ENCODE assay signal across 25 cellular contexts in genomic region chr6:20703049-20703448, GRCh38.
"Had no signal": no experiment of that assay in that cellular context is flagged by ENCODE, and none has a peak within 500 bp of the region (broad histone marks: within the 10 kb centered on the region; RNA-seq: fewer than 3 reads in every experiment).

No MANE protein-coding gene starts in this region.

- H3K4me3 ChIP-seq: dorsolateral prefrontal cortex, gastroesophageal sphincter, lower lobe of right lung, prostate gland, right atrium auricular region, sigmoid colon, thoracic aorta, transverse colon, upper lobe of right lung, uterus had no signal

- H3K9me3 ChIP-seq: gastroesophageal sphincter, lower lobe of right lung, prostate gland, right atrium auricular region, sigmoid colon, thoracic aorta, transverse colon, upper lobe of right lung, uterus had no signal

- H3K36me3 ChIP-seq: gastroesophageal sphincter, lower lobe of right lung, prostate gland, right atrium auricular region, sigmoid colon, thoracic aorta, transverse colon, upper lobe of right lung, uterus had no signal

- H3K27me3 Mint-ChIP-seq: naive thymus-derived CD8-positive, alpha-beta T cell; stimulated activated naive CD8-positive, alpha-beta T cell treated with anti-CD3 and anti-CD28 coated beads, Interleukin-15, Interleukin-2, amounts not matched to agents 100 ng/mL and 50 ng/mL, for 24 hours had no signal

- H3K36me3 Mint-ChIP-seq: stimulated activated effector memory CD8-positive, alpha-beta T cell treated with anti-CD3 and anti-CD28 coated beads, Interleukin-12 subunit alpha, Interleukin-12 subunit beta, amount 100 ng/mL, for 72 hours had no signal

- H3K4me1 ChIP-seq: gastroesophageal sphincter, lower lobe of right lung, prostate gland, right atrium auricular region, upper lobe of right lung, uterus had no signal

- H3K4me3 Mint-ChIP-seq: immature natural killer cell; naive thymus-derived CD8-positive, alpha-beta T cell; nephron progenitor cell; stimulated activated effector memory CD8-positive, alpha-beta T cell treated with anti-CD3 and anti-CD28 coated beads, Interleukin-12 subunit alpha, Interleukin-12 subunit beta, amount 100 ng/mL, for 72 hours; stimulated activated naive CD8-positive, alpha-beta T cell treated with anti-CD3 and anti-CD28 coated beads, Interleukin-15, Interleukin-2, amounts not matched to agents 100 ng/mL and 50 ng/mL, for 24 hours had no signal

- H3K27me3 ChIP-seq: dorsolateral prefrontal cortex, gastroesophageal sphincter, right atrium auricular region, sigmoid colon, transverse colon, upper lobe of right lung, uterus had no signal

- DNase-seq: effector CD4-positive, alpha-beta T cell; foreskin fibroblast; hypothalamus; immature natural killer cell; islet precursor cell; left ventricle myocardium superior; lower lobe of right lung; naive thymus-derived CD8-positive, alpha-beta T cell; nephron progenitor cell; nucleus accumbens; sigmoid colon; stimulated activated CD4-positive, alpha-beta T cell treated with anti-CD3 and anti-CD28 coated beads, Interleukin-2, amount 100 ng/mL, for 24 hours; stimulated activated CD4-positive, alpha-beta T cell treated with anti-CD3 and anti-CD28 coated beads, Interleukin-4, amount 100 ng/mL, for 24 hours; transverse colon; upper lobe of right lung; uterus had no signal

- H3K9me3 Mint-ChIP-seq: immature natural killer cell; naive thymus-derived CD8-positive, alpha-beta T cell; nephron progenitor cell; stimulated activated effector memory CD8-positive, alpha-beta T cell treated with anti-CD3 and anti-CD28 coated beads, Interleukin-12 subunit alpha, Interleukin-12 subunit beta, amount 100 ng/mL, for 72 hours; stimulated activated naive CD8-positive, alpha-beta T cell treated with anti-CD3 and anti-CD28 coated beads, Interleukin-15, Interleukin-2, amounts not matched to agents 100 ng/mL and 50 ng/mL, for 24 hours had no signal

- H3K27ac ChIP-seq: dorsolateral prefrontal cortex, epithelial cell of prostate, gastroesophageal sphincter, lower lobe of right lung, prostate gland, right atrium auricular region, sigmoid colon, thoracic aorta, transverse colon, upper lobe of right lung, uterus had no signal

- ATAC-seq: esophagus mucosa; gastroesophageal sphincter; left ventricle myocardium superior; lower lobe of right lung; naive thymus-derived CD8-positive, alpha-beta T cell; stimulated activated effector memory CD8-positive, alpha-beta T cell treated with anti-CD3 and anti-CD28 coated beads, Interleukin-12 subunit alpha, Interleukin-12 subunit beta, amount 100 ng/mL, for 72 hours; upper lobe of right lung had no signal

- H3K27ac Mint-ChIP-seq: immature natural killer cell; naive thymus-derived CD8-positive, alpha-beta T cell; nephron progenitor cell; stimulated activated effector memory CD8-positive, alpha-beta T cell treated with anti-CD3 and anti-CD28 coated beads, Interleukin-12 subunit alpha, Interleukin-12 subunit beta, amount 100 ng/mL, for 72 hours; stimulated activated naive CD8-positive, alpha-beta T cell treated with anti-CD3 and anti-CD28 coated beads, Interleukin-15, Interleukin-2, amounts not matched to agents 100 ng/mL and 50 ng/mL, for 24 hours had no signal
